ENCODE assay signal across 1 cellular context in the genomic region with DNA sequence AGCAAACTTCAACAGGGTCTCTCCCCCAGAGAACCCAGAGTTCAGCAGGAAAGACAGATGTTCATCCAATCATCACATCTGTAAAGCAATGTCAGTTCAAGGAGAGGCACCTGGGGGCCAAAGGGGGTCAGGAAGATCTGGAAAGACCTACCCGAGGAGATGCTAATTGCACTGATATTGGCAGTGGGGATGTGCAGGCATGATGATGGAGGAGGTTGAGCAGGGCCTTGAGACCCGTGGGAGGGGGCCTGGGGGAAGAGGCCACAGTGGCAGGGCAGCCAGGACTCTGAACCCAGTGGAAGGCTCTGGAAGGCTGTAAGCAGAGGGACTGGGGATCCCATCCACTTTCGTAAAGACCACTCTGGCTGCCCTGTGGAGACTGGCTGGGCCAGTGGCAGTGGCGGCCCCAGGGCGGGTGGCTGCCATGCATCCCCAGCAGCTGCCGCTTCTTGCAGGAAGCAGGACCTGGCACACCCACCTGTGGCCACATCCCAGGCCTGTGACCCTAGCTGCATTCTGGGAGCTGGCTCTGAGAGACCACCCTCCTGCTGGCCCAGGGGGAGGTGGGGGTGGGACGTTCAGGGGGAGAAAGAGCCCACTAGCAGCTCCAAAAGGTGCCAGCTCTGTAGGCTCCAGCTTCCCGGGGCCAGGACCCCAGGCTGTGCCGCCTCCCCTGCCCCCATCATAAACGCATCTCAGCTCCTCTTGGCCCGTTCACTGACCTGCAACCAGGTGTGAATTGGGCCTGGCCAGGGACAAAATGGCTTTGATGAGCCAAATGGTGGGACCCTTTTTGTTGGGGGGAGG.
TF ChIP-seq lines count a peak whose summit lies in the region.

No MANE protein-coding gene starts in this region.

TF ChIP-seq in H1, 55 proteins besides CTCF, POLR2A, EP300 and RAD21:
- TF ChIP-seq, protein P1, sequence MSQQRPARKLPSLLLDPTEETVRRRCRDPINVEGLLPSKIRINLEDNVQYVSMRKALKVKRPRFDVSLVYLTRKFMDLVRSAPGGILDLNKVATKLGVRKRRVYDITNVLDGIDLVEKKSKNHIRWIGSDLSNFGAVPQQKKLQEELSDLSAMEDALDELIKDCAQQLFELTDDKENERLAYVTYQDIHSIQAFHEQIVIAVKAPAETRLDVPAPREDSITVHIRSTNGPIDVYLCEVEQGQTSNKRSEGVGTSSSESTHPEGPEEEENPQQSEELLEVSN (IDR thresholded peaks at IDR 0.05) = no peak
- TF ChIP-seq BRCA1 (IDR thresholded peaks at IDR 0.05; ENCODE audit: low read depth, low read length) (no peak), CBX8 (IDR thresholded peaks at IDR 0.05; ENCODE audit: borderline replicate concordance, low read depth, low read length) (no peak), NANOG (IDR thresholded peaks at IDR 0.05; ENCODE audit: insufficient read depth, low read depth, low read length, poor library complexity, severe bottlenecking) (no peak), BCL11A (IDR thresholded peaks at IDR 0.05; ENCODE audit: low read depth in 2 of 2, low read length in 2 of 2) (no peak), POLR2AphosphoS5 (IDR thresholded peaks at IDR 0.05; ENCODE audit: low read depth, low read length) (no peak), JUN (IDR thresholded peaks at IDR 0.05; ENCODE audit: low read depth, low read length) (no peak), PHF8 (conservative IDR thresholded peaks at IDR 0.05; ENCODE audit: low read depth, low read length) (no peak), EGR1 (IDR thresholded peaks at IDR 0.05; ENCODE audit: borderline replicate concordance, low read depth, low read length) (no peak), RBBP5 (IDR thresholded peaks at IDR 0.05; ENCODE audit: borderline replicate concordance, low read depth, low read length) (no peak), HDAC6 (IDR thresholded peaks at IDR 0.05; ENCODE audit: low read depth, low read length) (no peak), RXRA (IDR thresholded peaks at IDR 0.05; ENCODE audit: insufficient read depth, low read depth, low read length) (no peak)
- TF ChIP-seq, protein P2, sequence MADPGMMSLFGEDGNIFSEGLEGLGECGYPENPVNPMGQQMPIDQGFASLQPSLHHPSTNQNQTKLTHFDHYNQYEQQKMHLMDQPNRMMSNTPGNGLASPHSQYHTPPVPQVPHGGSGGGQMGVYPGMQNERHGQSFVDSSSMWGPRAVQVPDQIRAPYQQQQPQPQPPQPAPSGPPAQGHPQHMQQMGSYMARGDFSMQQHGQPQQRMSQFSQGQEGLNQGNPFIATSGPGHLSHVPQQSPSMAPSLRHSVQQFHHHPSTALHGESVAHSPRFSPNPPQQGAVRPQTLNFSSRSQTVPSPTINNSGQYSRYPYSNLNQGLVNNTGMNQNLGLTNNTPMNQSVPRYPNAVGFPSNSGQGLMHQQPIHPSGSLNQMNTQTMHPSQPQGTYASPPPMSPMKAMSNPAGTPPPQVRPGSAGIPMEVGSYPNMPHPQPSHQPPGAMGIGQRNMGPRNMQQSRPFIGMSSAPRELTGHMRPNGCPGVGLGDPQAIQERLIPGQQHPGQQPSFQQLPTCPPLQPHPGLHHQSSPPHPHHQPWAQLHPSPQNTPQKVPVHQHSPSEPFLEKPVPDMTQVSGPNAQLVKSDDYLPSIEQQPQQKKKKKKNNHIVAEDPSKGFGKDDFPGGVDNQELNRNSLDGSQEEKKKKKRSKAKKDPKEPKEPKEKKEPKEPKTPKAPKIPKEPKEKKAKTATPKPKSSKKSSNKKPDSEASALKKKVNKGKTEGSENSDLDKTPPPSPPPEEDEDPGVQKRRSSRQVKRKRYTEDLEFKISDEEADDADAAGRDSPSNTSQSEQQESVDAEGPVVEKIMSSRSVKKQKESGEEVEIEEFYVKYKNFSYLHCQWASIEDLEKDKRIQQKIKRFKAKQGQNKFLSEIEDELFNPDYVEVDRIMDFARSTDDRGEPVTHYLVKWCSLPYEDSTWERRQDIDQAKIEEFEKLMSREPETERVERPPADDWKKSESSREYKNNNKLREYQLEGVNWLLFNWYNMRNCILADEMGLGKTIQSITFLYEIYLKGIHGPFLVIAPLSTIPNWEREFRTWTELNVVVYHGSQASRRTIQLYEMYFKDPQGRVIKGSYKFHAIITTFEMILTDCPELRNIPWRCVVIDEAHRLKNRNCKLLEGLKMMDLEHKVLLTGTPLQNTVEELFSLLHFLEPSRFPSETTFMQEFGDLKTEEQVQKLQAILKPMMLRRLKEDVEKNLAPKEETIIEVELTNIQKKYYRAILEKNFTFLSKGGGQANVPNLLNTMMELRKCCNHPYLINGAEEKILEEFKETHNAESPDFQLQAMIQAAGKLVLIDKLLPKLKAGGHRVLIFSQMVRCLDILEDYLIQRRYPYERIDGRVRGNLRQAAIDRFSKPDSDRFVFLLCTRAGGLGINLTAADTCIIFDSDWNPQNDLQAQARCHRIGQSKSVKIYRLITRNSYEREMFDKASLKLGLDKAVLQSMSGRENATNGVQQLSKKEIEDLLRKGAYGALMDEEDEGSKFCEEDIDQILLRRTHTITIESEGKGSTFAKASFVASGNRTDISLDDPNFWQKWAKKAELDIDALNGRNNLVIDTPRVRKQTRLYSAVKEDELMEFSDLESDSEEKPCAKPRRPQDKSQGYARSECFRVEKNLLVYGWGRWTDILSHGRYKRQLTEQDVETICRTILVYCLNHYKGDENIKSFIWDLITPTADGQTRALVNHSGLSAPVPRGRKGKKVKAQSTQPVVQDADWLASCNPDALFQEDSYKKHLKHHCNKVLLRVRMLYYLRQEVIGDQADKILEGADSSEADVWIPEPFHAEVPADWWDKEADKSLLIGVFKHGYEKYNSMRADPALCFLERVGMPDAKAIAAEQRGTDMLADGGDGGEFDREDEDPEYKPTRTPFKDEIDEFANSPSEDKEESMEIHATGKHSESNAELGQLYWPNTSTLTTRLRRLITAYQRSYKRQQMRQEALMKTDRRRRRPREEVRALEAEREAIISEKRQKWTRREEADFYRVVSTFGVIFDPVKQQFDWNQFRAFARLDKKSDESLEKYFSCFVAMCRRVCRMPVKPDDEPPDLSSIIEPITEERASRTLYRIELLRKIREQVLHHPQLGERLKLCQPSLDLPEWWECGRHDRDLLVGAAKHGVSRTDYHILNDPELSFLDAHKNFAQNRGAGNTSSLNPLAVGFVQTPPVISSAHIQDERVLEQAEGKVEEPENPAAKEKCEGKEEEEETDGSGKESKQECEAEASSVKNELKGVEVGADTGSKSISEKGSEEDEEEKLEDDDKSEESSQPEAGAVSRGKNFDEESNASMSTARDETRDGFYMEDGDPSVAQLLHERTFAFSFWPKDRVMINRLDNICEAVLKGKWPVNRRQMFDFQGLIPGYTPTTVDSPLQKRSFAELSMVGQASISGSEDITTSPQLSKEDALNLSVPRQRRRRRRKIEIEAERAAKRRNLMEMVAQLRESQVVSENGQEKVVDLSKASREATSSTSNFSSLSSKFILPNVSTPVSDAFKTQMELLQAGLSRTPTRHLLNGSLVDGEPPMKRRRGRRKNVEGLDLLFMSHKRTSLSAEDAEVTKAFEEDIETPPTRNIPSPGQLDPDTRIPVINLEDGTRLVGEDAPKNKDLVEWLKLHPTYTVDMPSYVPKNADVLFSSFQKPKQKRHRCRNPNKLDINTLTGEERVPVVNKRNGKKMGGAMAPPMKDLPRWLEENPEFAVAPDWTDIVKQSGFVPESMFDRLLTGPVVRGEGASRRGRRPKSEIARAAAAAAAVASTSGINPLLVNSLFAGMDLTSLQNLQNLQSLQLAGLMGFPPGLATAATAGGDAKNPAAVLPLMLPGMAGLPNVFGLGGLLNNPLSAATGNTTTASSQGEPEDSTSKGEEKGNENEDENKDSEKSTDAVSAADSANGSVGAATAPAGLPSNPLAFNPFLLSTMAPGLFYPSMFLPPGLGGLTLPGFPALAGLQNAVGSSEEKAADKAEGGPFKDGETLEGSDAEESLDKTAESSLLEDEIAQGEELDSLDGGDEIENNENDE (IDR thresholded peaks at IDR 0.05; ENCODE audit: insufficient replicate concordance, low read length) = no peak
